ENCODE assay signal across 18 cellular contexts in the genomic region with DNA sequence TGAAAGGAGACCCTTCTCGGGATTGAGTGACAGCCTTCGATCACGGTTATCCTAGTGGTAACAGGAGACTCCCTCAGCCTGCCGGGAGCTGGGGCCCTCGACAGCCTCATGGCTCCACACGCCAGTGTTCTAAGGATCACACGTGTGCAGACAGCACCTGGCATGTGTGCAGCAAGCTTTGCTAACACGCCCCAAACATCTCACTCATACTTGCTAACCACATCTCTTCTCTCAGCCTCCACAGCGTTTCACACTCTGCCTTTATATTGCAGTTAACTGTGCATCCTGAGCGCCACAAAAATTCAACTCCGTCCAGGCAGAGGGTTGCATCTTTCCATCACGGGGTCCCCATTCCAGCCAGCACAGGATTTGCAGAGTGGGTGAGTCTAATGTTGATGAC.
DNase-seq lines count a peak whose midpoint lies in the region; ATAC-seq and TF ChIP-seq lines count a peak whose summit lies in the region.
"Had no signal": no experiment of that assay in that cellular context is flagged by ENCODE, and none has a peak within 500 bp of the region (broad histone marks: within the 10 kb centered on the region; RNA-seq: fewer than 3 reads in every experiment).

No MANE protein-coding gene starts in this region.

- no peak for TF ChIP-seq EP300 in esophagus muscularis mucosa (IDR thresholded peaks at IDR 0.05)

- H3K27me3 ChIP-seq in esophagus muscularis mucosa: no peaks in the 10 kb centered on the region
- no peaks in the 10 kb centered on the region for H3K27me3 ChIP-seq in lower lobe of right lung (ENCODE audit: low read depth)
- H3K27me3 ChIP-seq: BLaER1 treated with 17β-estradiol and CSF1 and Interleukin-3, amounts not matched to agents 10 nM and 100 nM; SJSA1 had no signal

- H3K4me3 Mint-ChIP-seq in type B pancreatic cell: peak overlapping the region; percentile 9
- H3K4me3 Mint-ChIP-seq in activated CD8-positive, alpha-beta T cell treated with anti-CD3 and anti-CD28 coated beads, Interleukin-2, amount 10 ng/mL, durations not matched to agents 7 days and 5 days: no peak overlapping the region

- POLR2A ChIA-PET in HEK293T (lab: Yijun Ruan, JAX): no interaction called here
- POLR2A ChIA-PET in activated CD8-positive, alpha-beta T cell treated with anti-CD3 and anti-CD28 coated beads, Interleukin-2, amount 10 ng/mL, durations not matched to agents 7 days and 5 days (lab: Charles Lee): no interaction called here

- H3K36me3 ChIP-seq in esophagus muscularis mucosa (no peaks in the 10 kb centered on the region), lower lobe of right lung (no peaks in the 10 kb centered on the region)
- H3K36me3 ChIP-seq: SJSA1 had no signal

- 53% methylated on average over 12 of the region's 12 CpGs for WGBS in esophagus muscularis mucosa

- H3K4me1 ChIP-seq in esophagus muscularis mucosa (peaks cover 30 to 77% (median 67%) of the 10 kb centered on the region in 4 donors), lower lobe of right lung (peaks cover 9% of the 10 kb centered on the region)
- H3K4me1 ChIP-seq: SJSA1 had no signal

- H3K27ac Mint-ChIP-seq in type B pancreatic cell: peak overlapping the region; percentile 54
- no peak overlapping the region for H3K27ac Mint-ChIP-seq in activated CD8-positive, alpha-beta T cell treated with anti-CD3 and anti-CD28 coated beads, Interleukin-2, amount 10 ng/mL, durations not matched to agents 7 days and 5 days

- no peak for DNase-seq in HEK293T (ENCODE audit: extremely low spot score)
- DNase-seq in esophagus muscularis mucosa (ENCODE audit: extremely low spot score): no peak
- DNase-seq in lower lobe of right lung: peak; percentile 16
- no peak for DNase-seq in type B pancreatic cell (ENCODE audit: extremely low spot score, unreplicated experiment)
- no peak for DNase-seq in foreskin melanocyte
- no peak for DNase-seq in OCI-M2 (lab: John Stamatoyannopoulos, UW; ENCODE audit: unreplicated experiment)
- DNase-seq in activated CD8-positive, alpha-beta T cell treated with anti-CD3 and anti-CD28 coated beads, Interleukin-2, amount 10 ng/mL, durations not matched to agents 7 days and 5 days: no peak
- DNase-seq: DMS 273 treated with DMSO at 0.1 percent for 48 hours; EL; KG1; NCI-H1048; NCI-H2107; NCI-H69; NK-92 treated with Interleukin-12 subunit alpha and Interleukin-12 subunit beta, amount 100 ng/mL, for 24 hours; PC-3 had no signal

- H3K27me3 Mint-ChIP-seq in type B pancreatic cell: no peaks in the 10 kb centered on the region
- H3K27me3 Mint-ChIP-seq in activated CD8-positive, alpha-beta T cell treated with anti-CD3 and anti-CD28 coated beads, Interleukin-2, amount 10 ng/mL, durations not matched to agents 7 days and 5 days (ENCODE audit: low read depth): no peaks in the 10 kb centered on the region

- H3K9me3 Mint-ChIP-seq in type B pancreatic cell: peaks cover 5% of the 10 kb centered on the region
- H3K9me3 Mint-ChIP-seq in activated CD8-positive, alpha-beta T cell treated with anti-CD3 and anti-CD28 coated beads, Interleukin-2, amount 10 ng/mL, durations not matched to agents 7 days and 5 days (ENCODE audit: insufficient read depth): peaks cover 4% of the 10 kb centered on the region

- H3K9me3 ChIP-seq in esophagus muscularis mucosa (peaks cover 0 to 7% (median 3%) of the 10 kb centered on the region in 4 donors), lower lobe of right lung (peaks cover 5% of the 10 kb centered on the region)

- H3K4me1 Mint-ChIP-seq in type B pancreatic cell (ENCODE audit: unreplicated experiment): peaks cover 57% of the 10 kb centered on the region
- no peaks in the 10 kb centered on the region for H3K4me1 Mint-ChIP-seq in activated CD8-positive, alpha-beta T cell treated with anti-CD3 and anti-CD28 coated beads, Interleukin-2, amount 10 ng/mL, durations not matched to agents 7 days and 5 days (ENCODE audit: low read depth)

- peak overlapping the region; percentile 70 to 81 (median 74) for H3K27ac ChIP-seq in esophagus muscularis mucosa (replicated peaks in 1 of 4)
- H3K27ac ChIP-seq in lower lobe of right lung: no peak overlapping the region
- H3K27ac ChIP-seq: BLaER1 treated with 17β-estradiol and CSF1 and Interleukin-3, amounts not matched to agents 10 nM and 100 nM; SJSA1 had no signal

- peaks cover 5% of the 10 kb centered on the region for H3K36me3 Mint-ChIP-seq in type B pancreatic cell
- no peaks in the 10 kb centered on the region for H3K36me3 Mint-ChIP-seq in activated CD8-positive, alpha-beta T cell treated with anti-CD3 and anti-CD28 coated beads, Interleukin-2, amount 10 ng/mL, durations not matched to agents 7 days and 5 days (ENCODE audit: low read depth)

- CTCF ChIA-PET in HEK293T (lab: Yijun Ruan, JAX): interaction anchor here (0.9 kb wide), 1 partner anchor 14 kb away, joined by 3 read pairs; no protein-coding TSS in a partner anchor
- CTCF ChIA-PET in activated CD8-positive, alpha-beta T cell treated with anti-CD3 and anti-CD28 coated beads, Interleukin-2, amount 10 ng/mL, durations not matched to agents 7 days and 5 days (lab: Charles Lee): no interaction called here

- TF ChIP-seq POLR2A in esophagus muscularis mucosa (IDR thresholded peaks at IDR 0.05; ENCODE audit: low read depth): no peak

- TF ChIP-seq CTCF in esophagus muscularis mucosa (IDR thresholded peaks at IDR 0.05) (no peak), lower lobe of right lung (IDR thresholded peaks at IDR 0.05) (no peak), type B pancreatic cell (conservative IDR thresholded peaks at IDR 0.05) (no peak)

- intact Hi-C loops in esophagus muscularis mucosa (cut with DNase I) (no loop called here), lower lobe of right lung (cut with DNase I) (no loop called here)

- H3K4me3 ChIP-seq in esophagus muscularis mucosa (peak overlapping the region in 1 of 4 donors; percentile 32), lower lobe of right lung (no peak overlapping the region)
- H3K4me3 ChIP-seq: BLaER1 treated with 17β-estradiol and CSF1 and Interleukin-3, amounts not matched to agents 10 nM and 100 nM; SJSA1 had no signal

- no peak for ATAC-seq in lower lobe of right lung
- ATAC-seq in activated CD8-positive, alpha-beta T cell treated with anti-CD3 and anti-CD28 coated beads, Interleukin-2, amount 10 ng/mL, durations not matched to agents 7 days and 5 days: no peak
- ATAC-seq: HCT116, PC-3 had no signal

TF ChIP-seq in HEK293T, 16 proteins besides CTCF, POLR2A, EP300 and RAD21:
- TF ChIP-seq HDGF (IDR thresholded peaks at IDR 0.05; ENCODE audit: borderline replicate concordance): no peak
- TF ChIP-seq, protein P1, sequence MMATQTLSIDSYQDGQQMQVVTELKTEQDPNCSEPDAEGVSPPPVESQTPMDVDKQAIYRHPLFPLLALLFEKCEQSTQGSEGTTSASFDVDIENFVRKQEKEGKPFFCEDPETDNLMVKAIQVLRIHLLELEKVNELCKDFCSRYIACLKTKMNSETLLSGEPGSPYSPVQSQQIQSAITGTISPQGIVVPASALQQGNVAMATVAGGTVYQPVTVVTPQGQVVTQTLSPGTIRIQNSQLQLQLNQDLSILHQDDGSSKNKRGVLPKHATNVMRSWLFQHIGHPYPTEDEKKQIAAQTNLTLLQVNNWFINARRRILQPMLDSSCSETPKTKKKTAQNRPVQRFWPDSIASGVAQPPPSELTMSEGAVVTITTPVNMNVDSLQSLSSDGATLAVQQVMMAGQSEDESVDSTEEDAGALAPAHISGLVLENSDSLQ (IDR thresholded peaks at IDR 0.05): 0 out of 2 replicates have a peak, but pooled peaks have one; percentile 25
